32 cellular contexts compared by ENCODE assay signal in genomic region chr13:30984620-30985019, GRCh38. TPM values are rescaled to one million over a fixed set of nuclear protein-coding genes. Genes with fewer than 3 reads are reported as not detected.
DNase-seq lines count a peak whose midpoint lies in the region; ATAC-seq, FAIRE-seq and TF ChIP-seq lines count a peak whose summit lies in the region.
"Had no signal": no experiment of that assay in that cellular context is flagged by ENCODE, and none has a peak within 500 bp of the region (broad histone marks: within the 10 kb centered on the region; RNA-seq: fewer than 3 reads in every experiment).

No MANE protein-coding gene starts in this region.

- H3K9ac ChIP-seq in OCI-LY3 (ENCODE audit: low read length) = no peak overlapping the region

- peaks cover 23% of the 10 kb centered on the region for H3K4me1 ChIP-seq in OCI-LY3 (ENCODE audit: low read length)
- H3K4me1 ChIP-seq: adrenal gland, body of pancreas, left lung, Peyer's patch had no signal

- H3K36me3 ChIP-seq in OCI-LY3 (replicated peaks; ENCODE audit: low read depth, low read length) = no peaks in the 10 kb centered on the region
- H3K36me3 ChIP-seq: adrenal gland, left lung, Peyer's patch, tibial artery had no signal

- no peak overlapping the region for H3K27ac ChIP-seq in OCI-LY3 (ENCODE audit: low read length)
- H3K27ac ChIP-seq: adrenal gland, body of pancreas, C4-2B, left lung, Peyer's patch, tibial artery had no signal

- TF ChIP-seq POLR2A in GM12891 (IDR thresholded peaks at IDR 0.05; ENCODE audit: low read depth, low read length) = no peak

- FAIRE-seq in GM12891 (lab: Jason Lieb, UNC) (peak; percentile 55), GM19239 (lab: Jason Lieb, UNC) (peak; percentile 67)
- FAIRE-seq: H1, islet of Langerhans had no signal

- TF ChIP-seq CTCF in OCI-LY3 (IDR thresholded peaks at IDR 0.05; ENCODE audit: low read depth, low read length) = no peak

- no peaks in the 10 kb centered on the region for H3K9me3 ChIP-seq in OCI-LY3 (ENCODE audit: insufficient read depth, low read length)
- H3K9me3 ChIP-seq: adrenal gland, body of pancreas, Peyer's patch, tibial artery had no signal

- no peaks in the 10 kb centered on the region for H4K20me1 ChIP-seq in OCI-LY3 (ENCODE audit: insufficient read depth, low read length)

- no peaks in the 10 kb centered on the region for H3K79me2 ChIP-seq in OCI-LY3 (ENCODE audit: low read length)

- DNase-seq in GM12891 (ENCODE audit: insufficient read length, low spot score) (no peak), GM19239 (ENCODE audit: insufficient read length, low spot score) (no peak), HuH-7.5 (ENCODE audit: low spot score) (no peak), NCI-H524 treated with DMSO at 0.1 percent for 48 hours (lab: John Stamatoyannopoulos, UW) (no peak), UCSD-AML1 (lab: John Stamatoyannopoulos, UW; ENCODE audit: unreplicated experiment) (no peak)
- DNase-seq: 8988T; activated CD4-positive, alpha-beta memory T cell treated with anti-CD3 and anti-CD28 coated beads for 36 hours; activated CD4-positive, CD25-positive, alpha-beta regulatory T cell treated with anti-CD3 and anti-CD28 coated beads, Interleukin-2, amount 50 U/mL, for 72 hours; activated naive CD4-positive, alpha-beta T cell treated with anti-CD3 and anti-CD28 coated beads for 36 hours; adrenal gland; body of pancreas; COR-L47; DMS53; foreskin fibroblast; head of caudate nucleus; Karpas-422; left lung; NCI-H1436; NCI-H2081 treated with DMSO at 0.1 percent for 48 hours; NCI-H2227 treated with DMSO at 0.1 percent for 48 hours; nephron progenitor cell; Peyer's patch; SHP77 treated with DMSO at 0.1 percent for 48 hours; stimulated activated CD4-positive, alpha-beta T cell treated with anti-CD3 and anti-CD28 coated beads, Interleukin-4, amount 100 ng/mL, for 1 hour; tibial artery had no signal

- peaks cover 37% of the 10 kb centered on the region for H3K27me3 ChIP-seq in OCI-LY3 (ENCODE audit: low read depth, low read length)
- H3K27me3 ChIP-seq: adrenal gland, body of pancreas, left lung, Peyer's patch, tibial artery had no signal

- no peak overlapping the region for H3K4me3 ChIP-seq in OCI-LY3 (ENCODE audit: low read length)
- H3K4me3 ChIP-seq: adrenal gland, body of pancreas, left lung, Peyer's patch, tibial artery had no signal

- peak overlapping the region; percentile 46 for H3K4me2 ChIP-seq in OCI-LY3 (ENCODE audit: low read length)

- no peak overlapping the region for H2AFZ ChIP-seq in OCI-LY3 (ENCODE audit: low read depth, low read length)

- ATAC-seq in HG02840 (IDR thresholded peaks at IDR 0.05; ENCODE audit: low FRiP score, unreplicated experiment) = peak; percentile 72
- ATAC-seq in HG02588 (IDR thresholded peaks at IDR 0.05; ENCODE audit: unreplicated experiment) = no peak
- ATAC-seq: body of pancreas, esophagus mucosa, left lung had no signal

TF ChIP-seq in GM12891, 5 proteins besides CTCF, POLR2A, EP300 and RAD21:
- no peak for TF ChIP-seq POU2F2 (IDR thresholded peaks at IDR 0.05; ENCODE audit: low read depth, low read length)
- no peak for TF ChIP-seq SPI1 (IDR thresholded peaks at IDR 0.05; ENCODE audit: low read depth, low read length)

RNA-seq across cellular contexts. Expression of gene TEX26, which starts 52.2 kb away (rescaled TPM):
- polyA plus RNA-seq in GM12891 (2012; ENCODE audit: low read depth, missing spikeins) = not detected
- polyA plus RNA-seq: H1 had no signal
